22 cellular contexts compared by ENCODE assay signal in genomic region chr1:99891997-99892396, GRCh38.
"Had no signal": no experiment of that assay in that cellular context is flagged by ENCODE, and none has a peak within 500 bp of the region (broad histone marks: within the 10 kb centered on the region; RNA-seq: fewer than 3 reads in every experiment).

No MANE protein-coding gene starts in this region.

- ATAC-seq: effector memory CD8-positive, alpha-beta T cell; esophagus mucosa; foreskin keratinocyte; gastroesophageal sphincter; heart left ventricle; left cardiac atrium; lower lobe of right lung; mucosa of descending colon had no signal

- H3K27ac ChIP-seq: colonic mucosa, epithelial cell of prostate, esophagus squamous epithelium, foreskin keratinocyte, gastroesophageal sphincter, heart left ventricle, hepatocyte, left ventricle myocardium inferior, lower lobe of right lung had no signal

- H3K36me3 ChIP-seq: colonic mucosa had no signal

- H3K9me3 ChIP-seq: colonic mucosa, esophagus squamous epithelium, gastroesophageal sphincter, heart left ventricle, left ventricle myocardium inferior, lower lobe of right lung, mucosa of descending colon had no signal

- H3K79me2 ChIP-seq: hepatocyte had no signal

- DNase-seq: colonic mucosa; cortex of kidney; effector CD8-positive, alpha-beta T cell; effector memory CD8-positive, alpha-beta T cell; endodermal cell; erythroblast; esophagus squamous epithelium; foreskin keratinocyte; heart left ventricle; hypothalamus; immature natural killer cell; islet precursor cell; left cardiac atrium; left ventricle myocardium inferior; lower lobe of right lung; mesenchymal stem cell; mucosa of descending colon; naive B cell had no signal

- H3K4me3 ChIP-seq: colonic mucosa, esophagus squamous epithelium, gastroesophageal sphincter, heart left ventricle, hepatocyte, left ventricle myocardium inferior, lower lobe of right lung, mucosa of descending colon had no signal

- H3K4me2 ChIP-seq: hepatocyte had no signal

- H3K27me3 ChIP-seq: colonic mucosa, esophagus squamous epithelium, foreskin keratinocyte, gastroesophageal sphincter, heart left ventricle, hepatocyte had no signal

- H2AFZ ChIP-seq: hepatocyte had no signal

- H3K4me1 ChIP-seq: colonic mucosa, esophagus squamous epithelium, gastroesophageal sphincter, heart left ventricle, left ventricle myocardium inferior, lower lobe of right lung had no signal
